Comparison of ENCODE assay signal across 8 cellular contexts in genomic region chr16:58025351-58026138, GRCh38. TPM values are rescaled to one million over a fixed set of nuclear protein-coding genes. Genes with fewer than 3 reads are reported as not detected.
A peak's percentile ranks its signal among the peaks of the same experiment; 100 is the strongest.
DNase-seq lines count a peak whose midpoint lies in the region; ATAC-seq and TF ChIP-seq lines count a peak whose summit lies in the region.

Gene MMP15, plus strand, starts transcription at chr16:58025754. Its CDS starts 597 bp downstream, at chr16:58026351.

- peaks cover 73% of the 10 kb centered on the region for H3K27me3 ChIP-seq in neutrophil

- H3K36me3 ChIP-seq in neutrophil: peaks cover 18% of the 10 kb centered on the region

- TF ChIP-seq CTCF in neutrophil (IDR thresholded peaks at IDR 0.05): no peak

- peaks cover 26 to 30% of the 10 kb centered on the region in 2 experiments for H3K4me1 ChIP-seq in neutrophil (ENCODE audit: control insufficient read depth in 1 of 2, insufficient read depth in 1 of 2, low read depth in 1 of 2, low read length in 1 of 2)

- in situ Hi-C loops in ACHN (cut with HindIII; ENCODE audit: low pct_ligation_motif_present, low pct_unique_long_range_greater_than_20kb, low sequenced_read_pairs): loop anchor here (10.0 kb wide), 1 partner anchor 99 kb away; the partner anchor contains the start of gene CFAP20

- H3K4me3 ChIP-seq in neutrophil (ENCODE audit: low read depth in 1 of 2, low read length in 1 of 2): peak within 1 kb of the TSS; percentile 51 to 58

- no peaks in the 10 kb centered on the region for H3K9me3 ChIP-seq in neutrophil

- peak; percentile 59 for ATAC-seq in GM18858 (IDR thresholded peaks at IDR 0.05; ENCODE audit: unreplicated experiment)

- no peak within 1 kb of the TSS for H3K27ac ChIP-seq in neutrophil
- H3K27ac ChIP-seq in temporal lobe (ENCODE audit: low read depth, low read length): no peak within 1 kb of the TSS

- peak; percentile 84 for DNase-seq in ACHN
- peak; percentile 62 for DNase-seq in HT1080 (ENCODE audit: low read depth)
- peak; percentile 95 for DNase-seq in RPMI8226
- peak in 3 of 4 experiments; percentile 19 to 48 (median 21) for DNase-seq in activated naive CD4-positive, alpha-beta T cell (lab: John Stamatoyannopoulos, UW)
- DNase-seq in globus pallidus (ENCODE audit: low spot score): peak; percentile 51

RNA-seq across cellular contexts. Expression of gene MMP15, which starts in this region (rescaled TPM):
- 3.2 and 3.6 TPM in 2 replicates for total RNA-seq in HT1080 (2014; rRNA removed; shearing (Covaris generic))
- polyA plus RNA-seq in HT1080 (2015; cell fraction: cytosol; rRNA removed): 2.3 and 2.7 TPM in 2 replicates
- 4.5 and 5.1 TPM in 2 replicates for polyA plus RNA-seq in HT1080 (2015; cell fraction: nucleus; rRNA removed)
- total RNA-seq in temporal lobe: 13.0 TPM

Comparison
In these comparisons a context has a peak if more than half of its experiments do, and no peak if none do; other contexts are left out.
1. DNase-seq: peak in every context shown above with its lines; median percentile 95 in RPMI8226; 84 in ACHN; 62 in HT1080; 51 in globus pallidus; 21 in activated naive CD4-positive, alpha-beta T cell.